ENCODE assay signal across 13 cellular contexts in the genomic region with DNA sequence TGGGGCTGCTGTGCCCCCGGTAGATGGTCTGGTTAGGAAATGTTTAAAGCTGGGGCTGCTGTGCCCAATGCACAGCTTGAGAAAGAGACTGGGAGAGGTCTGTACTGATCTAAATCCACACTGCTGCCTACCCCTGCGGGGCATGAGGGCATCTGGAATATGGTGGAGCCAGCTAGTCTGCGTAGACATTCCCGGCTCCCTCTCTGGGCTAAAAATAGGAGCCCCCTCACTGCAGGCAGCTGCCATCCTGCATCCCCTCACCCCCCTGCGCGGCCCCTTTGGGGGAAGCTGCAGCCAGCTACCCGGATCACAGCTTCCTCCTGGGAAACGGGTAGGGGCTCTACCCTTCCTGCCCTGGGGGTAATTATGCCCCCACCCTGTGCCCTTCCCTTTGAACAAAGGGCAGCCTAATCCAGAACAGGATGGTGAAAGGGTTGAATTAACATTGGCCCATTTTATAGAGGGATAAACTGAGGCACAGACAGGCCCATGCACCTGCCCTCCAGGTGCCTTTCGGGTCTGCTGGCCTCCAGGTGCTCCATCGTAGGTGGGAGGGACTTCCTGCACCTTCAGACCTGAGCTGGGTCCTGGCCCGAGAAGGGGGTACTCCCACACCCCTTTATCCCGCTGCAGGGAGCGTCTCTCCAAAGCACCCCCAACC. TPM values are rescaled to one million over a fixed set of nuclear protein-coding genes. Genes with fewer than 3 reads are reported as not detected.
DNase-seq lines count a peak whose midpoint lies in the region; ATAC-seq and TF ChIP-seq lines count a peak whose summit lies in the region.
"Had no signal": no experiment of that assay in that cellular context is flagged by ENCODE, and none has a peak within 500 bp of the region (broad histone marks: within the 10 kb centered on the region; RNA-seq: fewer than 3 reads in every experiment).

No MANE protein-coding gene starts in this region.

- H3K4me1 ChIP-seq in BE2C (no peaks in the 10 kb centered on the region; the same call in 1 of the 2 replicates), right atrium auricular region (peaks cover 0 to 52% of the 10 kb centered on the region in 2 donors), foreskin keratinocyte (no peaks in the 10 kb centered on the region)
- H3K4me1 ChIP-seq in CD8-positive, alpha-beta memory T cell (ENCODE audit: insufficient read depth, low read length): peaks cover 21% of the 10 kb centered on the region

- H3K9me3 ChIP-seq in BE2C (no peaks in the 10 kb centered on the region), right atrium auricular region (no peaks in the 10 kb centered on the region)
- no peaks in the 10 kb centered on the region for H3K9me3 ChIP-seq in CD8-positive, alpha-beta memory T cell (ENCODE audit: low read length)
- H3K9me3 ChIP-seq: adrenal gland had no signal

- H3K4me1 Mint-ChIP-seq in CD8-positive, alpha-beta memory T cell: peaks cover 4 to 41% (median 17%) of the 10 kb centered on the region in 3 donors
- H3K4me1 Mint-ChIP-seq in activated B cell treated with CpG ODN at 0.5 μM for 24 hours (peaks cover 32% of the 10 kb centered on the region), mesothelial cell of epicardium (peaks cover 9% of the 10 kb centered on the region)

- ATAC-seq in activated B cell treated with CpG ODN at 0.5 μM for 24 hours (ENCODE audit: low read depth) (no peak), GM19467 (IDR thresholded peaks at IDR 0.05; ENCODE audit: unreplicated experiment) (no peak), foreskin keratinocyte (no peak)

- intact Hi-C loops in activated B cell treated with CpG ODN at 0.5 μM for 24 hours (cut with micrococcal nuclease): loop anchor here (5.0 to 10.0 kb wide), 3 partner anchors 181 to 269 kb away; partner anchors contain the start of genes GPX4 and RNF126

- peaks cover 26% of the 10 kb centered on the region for H3K27me3 ChIP-seq in BE2C
- no peaks in the 10 kb centered on the region for H3K27me3 ChIP-seq in CD8-positive, alpha-beta memory T cell (ENCODE audit: insufficient read depth, low read length, poor library complexity, severe bottlenecking)
- peaks cover 14 to 23% of the 10 kb centered on the region in 2 donors for H3K27me3 ChIP-seq in right atrium auricular region
- peaks cover 26% of the 10 kb centered on the region for H3K27me3 ChIP-seq in foreskin keratinocyte

- peak overlapping the region; percentile 48 to 92 (median 68) for H3K4me3 Mint-ChIP-seq in CD8-positive, alpha-beta memory T cell
- H3K4me3 Mint-ChIP-seq in activated B cell treated with CpG ODN at 0.5 μM for 24 hours: peak overlapping the region; percentile 44
- H3K4me3 Mint-ChIP-seq in mesothelial cell of epicardium: peak overlapping the region; percentile 49

- H3K27me3 Mint-ChIP-seq in CD8-positive, alpha-beta memory T cell: no peaks in the 10 kb centered on the region
- H3K27me3 Mint-ChIP-seq in activated B cell treated with CpG ODN at 0.5 μM for 24 hours (no peaks in the 10 kb centered on the region), mesothelial cell of epicardium (ENCODE audit: low read depth) (peaks cover 26% of the 10 kb centered on the region)

- H3K4me3 ChIP-seq in BE2C (ENCODE audit: low read depth, low read length) (no peak overlapping the region), right atrium auricular region (no peak overlapping the region)
- H3K4me3 ChIP-seq in CD8-positive, alpha-beta memory T cell (ENCODE audit: low read length): no peak overlapping the region

- CTCF ChIA-PET in CD8-positive, alpha-beta memory T cell (lab: Charles Lee): interaction anchor here (1.0 to 9.6 kb wide), 10 partner anchors 14 to 83 kb away, joined by 3 to 116 read pairs (median 6); partner anchors contain the start of gene WDR18
- CTCF ChIA-PET in activated B cell treated with CpG ODN at 0.5 μM for 24 hours (lab: Charles Lee): interaction anchor here (0.5 to 4.2 kb wide), 5 partner anchors 20 to 80 kb away, joined by 3 to 37 read pairs (median 15); partner anchors contain the start of gene WDR18

- H3K36me3 Mint-ChIP-seq in CD8-positive, alpha-beta memory T cell: peaks cover 0 to 1% (median 0%) of the 10 kb centered on the region in 3 donors
- H3K36me3 Mint-ChIP-seq in activated B cell treated with CpG ODN at 0.5 μM for 24 hours (ENCODE audit: low read depth) (peaks cover 1% of the 10 kb centered on the region), mesothelial cell of epicardium (no peaks in the 10 kb centered on the region)

- TF ChIP-seq CTCF in BE2C (IDR thresholded peaks at IDR 0.05; ENCODE audit: low read depth, low read length): no peak
- no peak for TF ChIP-seq CTCF in activated B cell treated with CpG ODN at 0.5 μM for 24 hours (IDR thresholded peaks at IDR 0.05)
- TF ChIP-seq CTCF in mesothelial cell of epicardium (IDR thresholded peaks at IDR 0.05; ENCODE audit: unreplicated experiment): no peak
- TF ChIP-seq CTCF in right atrium auricular region (IDR thresholded peaks at IDR 0.05): no peak
- TF ChIP-seq CTCF in foreskin keratinocyte (conservative IDR thresholded peaks at IDR 0.05): no peak

- H3K9me3 Mint-ChIP-seq in CD8-positive, alpha-beta memory T cell: no peaks in the 10 kb centered on the region
- H3K9me3 Mint-ChIP-seq in activated B cell treated with CpG ODN at 0.5 μM for 24 hours (no peaks in the 10 kb centered on the region), mesothelial cell of epicardium (no peaks in the 10 kb centered on the region)

- no peaks in the 10 kb centered on the region for H3K36me3 ChIP-seq in BE2C
- no peaks in the 10 kb centered on the region for H3K36me3 ChIP-seq in CD8-positive, alpha-beta memory T cell (ENCODE audit: insufficient read depth, low read length)
- H3K36me3 ChIP-seq in right atrium auricular region: no peaks in the 10 kb centered on the region
- H3K36me3 ChIP-seq: adrenal gland had no signal

- peak overlapping the region; percentile 74 for H3K27ac ChIP-seq in CD8-positive, alpha-beta memory T cell (ENCODE audit: low read depth, low read length)
- H3K27ac ChIP-seq in right atrium auricular region: no peak overlapping the region
- no peak overlapping the region for H3K27ac ChIP-seq in foreskin keratinocyte
- H3K27ac ChIP-seq: adrenal gland had no signal

- DNase-seq in BE2C: peak; percentile 55
- DNase-seq in CD8-positive, alpha-beta memory T cell: no peak
- DNase-seq in activated B cell treated with CpG ODN at 0.5 μM for 24 hours: no peak
- DNase-seq in mesothelial cell of epicardium (ENCODE audit: low spot score in 2 of 2, unreplicated experiment in 2 of 2): no peak
- no peak for DNase-seq in NCI-H1092 (lab: John Stamatoyannopoulos, UW)
- DNase-seq in right atrium auricular region (ENCODE audit: low spot score): no peak
- no peak for DNase-seq in foreskin keratinocyte
- DNase-seq: activated CD4-positive, alpha-beta T cell treated with anti-CD3 and anti-CD28 coated beads for 4 hours had no signal

- POLR2A ChIA-PET in CD8-positive, alpha-beta memory T cell (lab: Charles Lee): interaction anchor here (0.6 to 2.3 kb wide), 3 partner anchors 60 to 345 kb away, joined by 3 to 11 read pairs (median 6); partner anchors contain the start of gene WDR18
- POLR2A ChIA-PET in activated B cell treated with CpG ODN at 0.5 μM for 24 hours (lab: Charles Lee): interaction anchor here (0.9 to 4.3 kb wide), 6 partner anchors 14 to 329 kb away, joined by 3 to 67 read pairs (median 8); partner anchors contain the start of genes RNU6-2 and WDR18

- H3K27ac Mint-ChIP-seq in CD8-positive, alpha-beta memory T cell: peak overlapping the region in 1 of 8 donors; percentile 78
- H3K27ac Mint-ChIP-seq in activated B cell treated with CpG ODN at 0.5 μM for 24 hours: no peak overlapping the region
- peak overlapping the region; percentile 50 for H3K27ac Mint-ChIP-seq in mesothelial cell of epicardium

RNA-seq across cellular contexts. Expression of gene ARID3A, which starts 2.2 kb away (rescaled TPM):
- polyA plus RNA-seq in BE2C (2012; ENCODE audit: insufficient read depth, insufficient read length, low read depth): 23.2 TPM
- 10 to 100 TPM; 12.8 to 15.9 TPM for total RNA-seq in CD8-positive, alpha-beta memory T cell
- polyA plus RNA-seq in CD8-positive, alpha-beta memory T cell: 0.49 TPM
- 67.7 and 74.9 TPM in 2 replicates for total RNA-seq in activated B cell treated with CpG ODN at 0.5 μM for 24 hours
- 65.9 to 72.4 TPM (median 70.6 TPM) in 3 replicates for total RNA-seq in mesothelial cell of epicardium
- 1 to 10 TPM; 1.7 to 3.4 TPM for total RNA-seq in right atrium auricular region
- total RNA-seq in foreskin keratinocyte: 9.0 and 9.4 TPM in 2 replicates
- polyA plus RNA-seq in foreskin keratinocyte: 4.8 and 5.0 TPM in 2 replicates

RNA-seq across cellular contexts. Expression of gene KISS1R, which starts 6.5 kb away (rescaled TPM):
- not detected for polyA plus RNA-seq in BE2C (2012; ENCODE audit: insufficient read depth, insufficient read length, low read depth)
- total RNA-seq in CD8-positive, alpha-beta memory T cell: 1 to 10 TPM; 1.2 to 2.3 TPM
- 0.49 TPM for polyA plus RNA-seq in CD8-positive, alpha-beta memory T cell
- 0.49 TPM in 2 replicates for total RNA-seq in activated B cell treated with CpG ODN at 0.5 μM for 24 hours
- 1.0 to 1.5 TPM (median 1.1 TPM) in 3 replicates for total RNA-seq in mesothelial cell of epicardium
- not detected for total RNA-seq in right atrium auricular region
- total RNA-seq in foreskin keratinocyte: not detected in 2 replicates
- not detected in 2 replicates for polyA plus RNA-seq in foreskin keratinocyte
- total RNA-seq: dermis microvascular lymphatic vessel endothelial cell had no signal
- polyA plus RNA-seq: adrenal gland had no signal

RNA-seq across cellular contexts. Expression of gene R3HDM4, which starts 10.7 kb away (rescaled TPM):
- 74.8 TPM for polyA plus RNA-seq in BE2C (2012; ENCODE audit: insufficient read depth, insufficient read length, low read depth)
- total RNA-seq in CD8-positive, alpha-beta memory T cell: 10 to 100 TPM; 60.7 to 65.2 TPM
- polyA plus RNA-seq in CD8-positive, alpha-beta memory T cell: 197 TPM
- 174 and 189 TPM in 2 replicates for total RNA-seq in activated B cell treated with CpG ODN at 0.5 μM for 24 hours
- 47.4 to 50.5 TPM (median 49.5 TPM) in 3 replicates for total RNA-seq in mesothelial cell of epicardium
- total RNA-seq in right atrium auricular region: 10 to 100 TPM; 19.5 to 30.4 TPM
- total RNA-seq in foreskin keratinocyte: 48.8 and 55.4 TPM in 2 replicates
- polyA plus RNA-seq in foreskin keratinocyte: 63.7 and 68.1 TPM in 2 replicates

RNA-seq across cellular contexts. Expression of gene RNU6-9, which starts 30.4 kb away (rescaled TPM):
- not detected for polyA plus RNA-seq in BE2C (2012; ENCODE audit: insufficient read depth, insufficient read length, low read depth)
- not detected for total RNA-seq in CD8-positive, alpha-beta memory T cell
- not detected for polyA plus RNA-seq in CD8-positive, alpha-beta memory T cell
- not detected in 2 replicates for total RNA-seq in activated B cell treated with CpG ODN at 0.5 μM for 24 hours
- not detected in 3 replicates for total RNA-seq in mesothelial cell of epicardium
- not detected for total RNA-seq in right atrium auricular region
- not detected in 2 replicates for total RNA-seq in foreskin keratinocyte
- not detected in 2 replicates for polyA plus RNA-seq in foreskin keratinocyte
- total RNA-seq: adrenal gland, dermis microvascular lymphatic vessel endothelial cell, mucosa of gallbladder, temporal lobe had no signal
- polyA plus RNA-seq: adrenal gland had no signal

RNA-seq across cellular contexts. Expression of gene MED16, which starts 30.7 kb away (rescaled TPM):
- polyA plus RNA-seq in BE2C (2012; ENCODE audit: insufficient read depth, insufficient read length, low read depth): 124 TPM
- total RNA-seq in CD8-positive, alpha-beta memory T cell: 10 to 100 TPM; 57.4 to 59.4 TPM
- polyA plus RNA-seq in CD8-positive, alpha-beta memory T cell: 109 TPM
- 76.1 and 79.3 TPM in 2 replicates for total RNA-seq in activated B cell treated with CpG ODN at 0.5 μM for 24 hours
- total RNA-seq in mesothelial cell of epicardium: 79.8 to 87.8 TPM (median 80.0 TPM) in 3 replicates
- total RNA-seq in right atrium auricular region: 10 to 100 TPM; 17.7 to 26.5 TPM
- total RNA-seq in foreskin keratinocyte: 25.9 and 26.9 TPM in 2 replicates
- 41.3 and 44.2 TPM in 2 replicates for polyA plus RNA-seq in foreskin keratinocyte
